Comparison of ENCODE assay signal across 8 cellular contexts in the genomic region with DNA sequence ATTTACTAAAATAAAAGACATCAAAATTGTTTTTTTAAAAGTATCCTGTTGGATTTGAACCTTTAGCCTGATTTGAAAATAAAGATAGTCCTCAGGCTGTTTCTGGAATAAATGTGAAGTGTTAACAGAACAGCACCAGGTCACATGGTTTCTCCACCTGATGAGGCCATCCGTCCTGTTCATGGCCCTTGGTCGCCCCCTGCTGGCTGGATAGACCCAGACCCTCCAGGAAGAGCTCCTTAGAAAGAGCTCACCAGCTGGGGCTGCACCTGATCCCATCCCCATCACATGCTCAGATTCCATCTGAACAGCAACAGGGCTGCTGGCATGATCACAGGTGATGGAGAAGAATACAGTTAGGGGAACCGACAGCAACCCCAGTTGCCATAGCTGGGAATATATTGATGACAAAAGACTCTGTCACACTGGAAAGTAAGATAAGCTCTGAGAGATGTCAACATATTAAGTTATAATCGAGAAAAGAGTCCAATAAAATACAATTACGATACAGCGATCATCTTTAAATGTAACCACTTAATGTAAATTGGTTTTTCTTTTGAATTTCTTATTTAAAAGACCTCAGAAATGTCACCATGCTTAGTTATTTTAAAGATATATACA. TPM values are rescaled to one million over a fixed set of nuclear protein-coding genes. Genes with fewer than 3 reads are reported as not detected.
DNase-seq lines count a peak whose midpoint lies in the region; ATAC-seq and TF ChIP-seq lines count a peak whose summit lies in the region.

No MANE protein-coding gene starts in this region.

- ATAC-seq in GM21825 (IDR thresholded peaks at IDR 0.05; ENCODE audit: unreplicated experiment): peak; percentile 100

- H3K9me3 ChIP-seq in neutrophil (no peaks in the 10 kb centered on the region), suprapubic skin (no peaks in the 10 kb centered on the region)

- H3K36me3 ChIP-seq in KMS-11 (ENCODE audit: insufficient read depth) (no peaks in the 10 kb centered on the region), neutrophil (no peaks in the 10 kb centered on the region), suprapubic skin (no peaks in the 10 kb centered on the region)

- H3K27me3 ChIP-seq in KMS-11 (ENCODE audit: insufficient read depth, low read depth): no peaks in the 10 kb centered on the region
- no peaks in the 10 kb centered on the region for H3K27me3 ChIP-seq in neutrophil
- H3K27me3 ChIP-seq in suprapubic skin: no peaks in the 10 kb centered on the region

- no peak overlapping the region for H3K9ac ChIP-seq in KMS-11

- 40% methylated on average over 6 of the region's 6 CpGs for WGBS in suprapubic skin

- H3K4me1 ChIP-seq in KMS-11 (ENCODE audit: low read depth, poor library complexity, severe bottlenecking) (no peaks in the 10 kb centered on the region), neutrophil (ENCODE audit: control insufficient read depth in 1 of 2, insufficient read depth in 1 of 2, low read depth in 1 of 2, low read length in 1 of 2) (no peaks in the 10 kb centered on the region), suprapubic skin (no peaks in the 10 kb centered on the region)

- DNase-seq in ELF-1 (ENCODE audit: low read depth, low spot score) (peak; percentile 91), RKO (ENCODE audit: low spot score) (peak; percentile 86), activated T-helper 1 cell treated with Interleukin-2 at 50 U/mL for 16 hours (ENCODE audit: low read depth) (peak; percentile 65), fibroblast of pulmonary artery (ENCODE audit: low read depth) (peak; percentile 89), suprapubic skin (ENCODE audit: low spot score in 2 of 2) (peak; percentile 86 to 92)

- no peak for TF ChIP-seq EP300 in suprapubic skin (IDR thresholded peaks at IDR 0.05)

- H3K4me3 ChIP-seq in KMS-11 (IDR thresholded peaks at IDR 0.05; ENCODE audit: insufficient read depth, low read depth, low read length) (no peak overlapping the region), fibroblast of pulmonary artery (replicated peaks; ENCODE audit: low read depth, low read length) (no peak overlapping the region), neutrophil (ENCODE audit: low read depth in 1 of 2, low read length in 1 of 2) (no peak overlapping the region), suprapubic skin (no peak overlapping the region)

- H3K27ac ChIP-seq in KMS-11 (no peak overlapping the region), neutrophil (no peak overlapping the region), suprapubic skin (no peak overlapping the region)

- no peaks in the 10 kb centered on the region for H4K20me1 ChIP-seq in KMS-11 (ENCODE audit: insufficient read depth)

- H2AFZ ChIP-seq in KMS-11 (ENCODE audit: low read depth): no peak overlapping the region

- H3K79me2 ChIP-seq in KMS-11 (ENCODE audit: insufficient read depth, low read depth): no peaks in the 10 kb centered on the region

- no peak overlapping the region for H3K4me2 ChIP-seq in KMS-11

- TF ChIP-seq CTCF in KMS-11 (conservative IDR thresholded peaks at IDR 0.05; ENCODE audit: low read depth, low read length): peak; percentile 91
- TF ChIP-seq CTCF in fibroblast of pulmonary artery (IDR thresholded peaks at IDR 0.05; ENCODE audit: low read length, missing control alignments): peak; percentile 95
- peak; percentile 32 for TF ChIP-seq CTCF in neutrophil (IDR thresholded peaks at IDR 0.05)
- TF ChIP-seq CTCF in suprapubic skin (IDR thresholded peaks at IDR 0.05): peak; percentile 36 to 73

- TF ChIP-seq POLR2A in suprapubic skin (IDR thresholded peaks at IDR 0.05): no peak

RNA-seq across cellular contexts. Expression of a gene that starts 4.8 kb away (rescaled TPM):
- not detected for total RNA-seq in suprapubic skin

RNA-seq across cellular contexts. Expression of a gene that starts 18.4 kb away (rescaled TPM):
- total RNA-seq in suprapubic skin: not detected

RNA-seq across cellular contexts. Expression of a gene that starts 41.7 kb away (rescaled TPM):
- not detected for total RNA-seq in suprapubic skin

RNA-seq across cellular contexts. Expression of a gene that starts 55.4 kb away (rescaled TPM):
- 10 to 100 TPM in 3 of 4 donors, 1 to 10 TPM in 1; 7.5 to 35.0 (median 20.2) TPM for total RNA-seq in suprapubic skin

RNA-seq across cellular contexts. Expression of a gene that starts 58.2 kb away (rescaled TPM):
- not detected for total RNA-seq in suprapubic skin

Comparison
In these comparisons a context has a peak if more than half of its experiments do, and no peak if none do; other contexts are left out.
1. CTCF ChIP-seq: peak in every context shown above with its lines; median percentile 95 in fibroblast of pulmonary artery; 91 in KMS-11; 54 in suprapubic skin; 32 in neutrophil.